Comparison of ENCODE assay signal across 10 cellular contexts in genomic region chrX:2708016-2708415, GRCh38. TPM values are rescaled to one million over a fixed set of nuclear protein-coding genes. Genes with fewer than 3 reads are reported as not detected.
DNase-seq lines count a peak whose midpoint lies in the region; ATAC-seq and TF ChIP-seq lines count a peak whose summit lies in the region.
"Had no signal": no experiment of that assay in that cellular context is flagged by ENCODE, and none has a peak within 500 bp of the region (broad histone marks: within the 10 kb centered on the region; RNA-seq: fewer than 3 reads in every experiment).

No MANE protein-coding gene starts in this region.

- intact Hi-C loops in A673 (cut with micrococcal nuclease; ENCODE audit: unreplicated experiment): no loop called here

- H2BK12ac ChIP-seq in mesenchymal stem cell (ENCODE audit: low read length in 2 of 2): peak overlapping the region; percentile 28 to 48

- H3K36me3 ChIP-seq in A673 (ENCODE audit: insufficient read depth, low read length, poor library complexity, severe bottlenecking): peaks cover 41% of the 10 kb centered on the region
- peaks cover 15 to 45% of the 10 kb centered on the region in 2 experiments for H3K36me3 ChIP-seq in mesenchymal stem cell (ENCODE audit: control insufficient read depth in 1 of 2, insufficient read depth in 2 of 2, low read depth in 1 of 2, low read length in 2 of 2)

- ATAC-seq in activated naive CD8-positive, alpha-beta T cell treated with anti-CD3 and anti-CD28 coated beads, Interleukin-2, amount 50 U/mL, for 24 hours: peak; percentile 15
- no peak for ATAC-seq in GM18867 (IDR thresholded peaks at IDR 0.05; ENCODE audit: unreplicated experiment)

- H3K4me1 Mint-ChIP-seq in HFFc6 (ENCODE audit: low read depth): peaks cover 76% of the 10 kb centered on the region
- H3K4me1 Mint-ChIP-seq in activated naive CD8-positive, alpha-beta T cell treated with anti-CD3 and anti-CD28 coated beads, Interleukin-2, amount 50 U/mL, for 24 hours: peaks cover 85% of the 10 kb centered on the region

- peak overlapping the region; percentile 97 for H3K27ac Mint-ChIP-seq in HFFc6
- H3K27ac Mint-ChIP-seq in activated naive CD8-positive, alpha-beta T cell treated with anti-CD3 and anti-CD28 coated beads, Interleukin-2, amount 50 U/mL, for 24 hours: peak overlapping the region; percentile 87

- WGBS in mesenchymal stem cell: 26% methylated on average over 3 of the region's 6 CpGs

- peaks cover 4% of the 10 kb centered on the region for H3K79me1 ChIP-seq in mesenchymal stem cell (replicated peaks; ENCODE audit: low read length, poor library complexity, severe bottlenecking)

- no peak overlapping the region for H3K14ac ChIP-seq in mesenchymal stem cell (ENCODE audit: low read length in 2 of 2)

- H3K4me1 ChIP-seq in A673 (ENCODE audit: insufficient read depth, low read length, poor library complexity, severe bottlenecking): peaks cover 91% of the 10 kb centered on the region
- peaks cover 47% of the 10 kb centered on the region for H3K4me1 ChIP-seq in mesenchymal stem cell (ENCODE audit: control insufficient read depth, insufficient read depth, low read depth, low read length)

- H3K4ac ChIP-seq in mesenchymal stem cell (ENCODE audit: low read depth in 1 of 2, low read length in 2 of 2): no peak overlapping the region

- TF ChIP-seq CTCF in A673 (conservative IDR thresholded peaks at IDR 0.05; ENCODE audit: low read depth, low read length) (no peak), HFFc6 (IDR thresholded peaks at IDR 0.05) (peak; percentile 40; the same call in 1 of the 2 replicates)

- H3K9me3 ChIP-seq in A673 (ENCODE audit: low read depth, low read length, poor library complexity, severe bottlenecking) (no peaks in the 10 kb centered on the region), mesenchymal stem cell (ENCODE audit: control insufficient read depth, low read length) (no peaks in the 10 kb centered on the region)

- H2BK120ac ChIP-seq in mesenchymal stem cell (ENCODE audit: low read depth, low read length): no peak overlapping the region

- no peak overlapping the region for H3K4me2 ChIP-seq in mesenchymal stem cell (ENCODE audit: low read length, poor library complexity, severe bottlenecking)

- no peak overlapping the region for H3K23ac ChIP-seq in mesenchymal stem cell (ENCODE audit: low read length in 2 of 2)

- H3K27me3 Mint-ChIP-seq in HFFc6 (ENCODE audit: insufficient read depth): peaks cover 9% of the 10 kb centered on the region
- no peaks in the 10 kb centered on the region for H3K27me3 Mint-ChIP-seq in activated naive CD8-positive, alpha-beta T cell treated with anti-CD3 and anti-CD28 coated beads, Interleukin-2, amount 50 U/mL, for 24 hours

- POLR2A ChIA-PET in A673 (lab: Charles Lee; ENCODE audit: low non-redundant PET): no interaction called here

- H4K91ac ChIP-seq in mesenchymal stem cell (ENCODE audit: low read length): peak overlapping the region; percentile 81

- H3K27me3 ChIP-seq in A673 (replicated peaks; ENCODE audit: insufficient read depth, low read depth, low read length, poor library complexity) (no peaks in the 10 kb centered on the region), mesenchymal stem cell (ENCODE audit: control insufficient read depth in 1 of 2, insufficient read depth in 1 of 2, low read length in 2 of 2) (no peaks in the 10 kb centered on the region)

- peak overlapping the region; percentile 80 for H3K4me3 Mint-ChIP-seq in HFFc6
- peak overlapping the region; percentile 64 for H3K4me3 Mint-ChIP-seq in activated naive CD8-positive, alpha-beta T cell treated with anti-CD3 and anti-CD28 coated beads, Interleukin-2, amount 50 U/mL, for 24 hours

- H2BK5ac ChIP-seq in mesenchymal stem cell (ENCODE audit: low read depth, low read length, poor library complexity, severe bottlenecking): no peak overlapping the region

- DNase-seq in A673 (ENCODE audit: low spot score) (no peak), HFFc6 (no peak), mesenchymal stem cell (peak; percentile 46), NCI-H1105 treated with DMSO at 0.1 percent for 48 hours (lab: John Stamatoyannopoulos, UW) (no peak)
- DNase-seq in activated naive CD8-positive, alpha-beta T cell treated with anti-CD3 and anti-CD28 coated beads, Interleukin-2, amount 50 U/mL, for 24 hours: no peak
- DNase-seq in central memory CD4-positive, alpha-beta T cell: no peak
- no peak for DNase-seq in stimulated activated CD4-positive, alpha-beta T cell treated with anti-CD3 and anti-CD28 coated beads, Interleukin-2, amount 100 ng/mL, for 48 hours
- DNase-seq: DMS53, NCI-H1092 had no signal

- peak overlapping the region; percentile 63 to 64 for H3K18ac ChIP-seq in mesenchymal stem cell (ENCODE audit: low read depth in 1 of 2, low read length in 2 of 2)

- peak overlapping the region; percentile 5 for H2AK5ac ChIP-seq in mesenchymal stem cell (ENCODE audit: low read length, severe bottlenecking)

- no peak overlapping the region for H2AFZ ChIP-seq in mesenchymal stem cell (ENCODE audit: low read depth, low read length)

- H3K9me3 Mint-ChIP-seq in HFFc6: no peaks in the 10 kb centered on the region
- no peaks in the 10 kb centered on the region for H3K9me3 Mint-ChIP-seq in activated naive CD8-positive, alpha-beta T cell treated with anti-CD3 and anti-CD28 coated beads, Interleukin-2, amount 50 U/mL, for 24 hours

- no peak overlapping the region for H4K8ac ChIP-seq in mesenchymal stem cell (ENCODE audit: low read length)

- peaks cover 28% of the 10 kb centered on the region for H3K36me3 Mint-ChIP-seq in HFFc6 (ENCODE audit: low read depth)
- peaks cover 30% of the 10 kb centered on the region for H3K36me3 Mint-ChIP-seq in activated naive CD8-positive, alpha-beta T cell treated with anti-CD3 and anti-CD28 coated beads, Interleukin-2, amount 50 U/mL, for 24 hours (ENCODE audit: low read depth)

- H3K27ac ChIP-seq in A673 (ENCODE audit: low read depth, low read length, poor library complexity, severe bottlenecking) (peak overlapping the region; percentile 92), mesenchymal stem cell (ENCODE audit: low read length, poor library complexity, severe bottlenecking) (peak overlapping the region; percentile 81)

- H2BK15ac ChIP-seq in mesenchymal stem cell (ENCODE audit: low read depth, poor library complexity, severe bottlenecking): peak overlapping the region; percentile 55

- no TSS peak for BruUV-seq in A673 (replicated peaks; lab: Mats Ljungman, UMichigan)

- CTCF ChIA-PET in A673 (lab: Charles Lee): no interaction called here

- peak overlapping the region; percentile 87 for H3K9ac ChIP-seq in mesenchymal stem cell (ENCODE audit: low read length)

- H3K4me3 ChIP-seq in A673 (ENCODE audit: low read depth, low read length, poor library complexity, severe bottlenecking): peak overlapping the region; percentile 10
- H3K4me3 ChIP-seq in mesenchymal stem cell (ENCODE audit: insufficient read depth in 1 of 2, low read depth in 1 of 2, low read length in 2 of 2): peak overlapping the region in 1 of 2 experiments; percentile 61

RNA-seq across cellular contexts. Expression of gene CD99, which starts 16.9 kb away (rescaled TPM):
- 1,443 and 1,572 TPM in 2 replicates for total RNA-seq in A673 (2021)
- 100 to 1,000 TPM; 526 to 610 (median 584) TPM for total RNA-seq in HFFc6 (2021; fragmentation: NEBNext Ultra II Directional; extraction: Animal tissue kit (Norgen Biotek cat#: 25700))
- polyA plus RNA-seq in mesenchymal stem cell (2013, experiment 1 of 2): 955 TPM
- 984 TPM for polyA plus RNA-seq in mesenchymal stem cell (2013, experiment 2 of 2)

RNA-seq across cellular contexts. Expression of gene XG, which starts 43.8 kb away (rescaled TPM):
- total RNA-seq in A673 (2021): 7.5 and 7.7 TPM in 2 replicates
- under 1 TPM in 5 of 6 experiments, not detected in 1; 0.07 to 0.48 (median 0.31) TPM for total RNA-seq in HFFc6 (2021; fragmentation: NEBNext Ultra II Directional; extraction: Animal tissue kit (Norgen Biotek cat#: 25700))
- 0.01 TPM for polyA plus RNA-seq in mesenchymal stem cell (2013, experiment 1 of 2)
- polyA plus RNA-seq in mesenchymal stem cell (2013, experiment 2 of 2): not detected
